In the genomic region with DNA sequence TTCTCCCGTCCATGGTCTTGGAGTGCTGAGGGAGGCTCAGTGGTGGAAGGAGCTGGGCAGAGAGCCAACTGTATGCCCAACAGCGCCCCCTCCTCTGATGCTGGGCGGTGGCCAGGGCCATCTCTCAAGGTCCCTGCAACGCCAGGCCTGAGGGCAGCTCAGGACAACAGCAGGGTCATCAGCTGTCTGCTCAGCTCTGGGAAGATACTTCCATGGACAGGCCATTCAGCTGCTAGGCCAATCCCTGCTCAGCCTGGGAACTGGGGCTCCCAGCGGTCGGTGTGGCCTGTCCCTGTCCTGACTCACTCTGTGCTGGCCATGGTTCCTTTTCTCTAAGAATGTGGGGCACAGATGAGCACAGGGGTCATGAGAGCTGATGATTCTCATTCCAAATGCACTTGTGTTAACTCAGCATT, we compare ENCODE assay signal across 1 cellular context.
TF ChIP-seq lines count a peak whose summit lies in the region.

No MANE protein-coding gene starts in this region.

TF ChIP-seq in H1, 55 proteins besides CTCF, POLR2A, EP300 and RAD21:
- no peak for TF ChIP-seq JUND (IDR thresholded peaks at IDR 0.05; ENCODE audit: low read length)
- no peak for TF ChIP-seq BRCA1 (IDR thresholded peaks at IDR 0.05; ENCODE audit: low read depth, low read length)
- TF ChIP-seq TAF7 (optimal IDR thresholded peaks at IDR 0.05; ENCODE audit: borderline replicate concordance, low read depth, low read length): no peak
- TF ChIP-seq E2F6 (IDR thresholded peaks at IDR 0.05): no peak
- no peak for TF ChIP-seq CHD1 (IDR thresholded peaks at IDR 0.05; ENCODE audit: low read depth, low read length)
- TF ChIP-seq SRF (IDR thresholded peaks at IDR 0.05; ENCODE audit: low read depth, low read length): no peak
- TF ChIP-seq HDAC2 (IDR thresholded peaks at IDR 0.05; ENCODE audit: borderline replicate concordance in 1 of 2, low read depth in 2 of 2, low read length in 2 of 2): no peak
- no peak for TF ChIP-seq SAP30 (IDR thresholded peaks at IDR 0.05; ENCODE audit: insufficient read depth, insufficient replicate concordance, low read length)
- no peak for TF ChIP-seq EZH2 (IDR thresholded peaks at IDR 0.05; ENCODE audit: low read depth, low read length, severe bottlenecking)
- no peak for TF ChIP-seq KDM4A (IDR thresholded peaks at IDR 0.05; ENCODE audit: low read depth, low read length, severe bottlenecking)
- TF ChIP-seq GABPA (IDR thresholded peaks at IDR 0.05; ENCODE audit: borderline replicate concordance, insufficient read depth, low read length): no peak
- TF ChIP-seq RXRA (IDR thresholded peaks at IDR 0.05; ENCODE audit: insufficient read depth, low read depth, low read length): no peak
- no peak for TF ChIP-seq GTF2F1 (IDR thresholded peaks at IDR 0.05; ENCODE audit: borderline replicate concordance, low read depth, low read length)
- TF ChIP-seq CEBPB (IDR thresholded peaks at IDR 0.05; ENCODE audit: low read depth, low read length): no peak
- TF ChIP-seq, protein P1, sequence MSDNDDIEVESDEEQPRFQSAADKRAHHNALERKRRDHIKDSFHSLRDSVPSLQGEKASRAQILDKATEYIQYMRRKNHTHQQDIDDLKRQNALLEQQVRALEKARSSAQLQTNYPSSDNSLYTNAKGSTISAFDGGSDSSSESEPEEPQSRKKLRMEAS (IDR thresholded peaks at IDR 0.05): no peak
- TF ChIP-seq CBX5 (IDR thresholded peaks at IDR 0.05; ENCODE audit: low read depth, low read length): no peak
- TF ChIP-seq SP2 (IDR thresholded peaks at IDR 0.05; ENCODE audit: low read length): no peak
